1 cellular context compared by ENCODE assay signal in the genomic region with DNA sequence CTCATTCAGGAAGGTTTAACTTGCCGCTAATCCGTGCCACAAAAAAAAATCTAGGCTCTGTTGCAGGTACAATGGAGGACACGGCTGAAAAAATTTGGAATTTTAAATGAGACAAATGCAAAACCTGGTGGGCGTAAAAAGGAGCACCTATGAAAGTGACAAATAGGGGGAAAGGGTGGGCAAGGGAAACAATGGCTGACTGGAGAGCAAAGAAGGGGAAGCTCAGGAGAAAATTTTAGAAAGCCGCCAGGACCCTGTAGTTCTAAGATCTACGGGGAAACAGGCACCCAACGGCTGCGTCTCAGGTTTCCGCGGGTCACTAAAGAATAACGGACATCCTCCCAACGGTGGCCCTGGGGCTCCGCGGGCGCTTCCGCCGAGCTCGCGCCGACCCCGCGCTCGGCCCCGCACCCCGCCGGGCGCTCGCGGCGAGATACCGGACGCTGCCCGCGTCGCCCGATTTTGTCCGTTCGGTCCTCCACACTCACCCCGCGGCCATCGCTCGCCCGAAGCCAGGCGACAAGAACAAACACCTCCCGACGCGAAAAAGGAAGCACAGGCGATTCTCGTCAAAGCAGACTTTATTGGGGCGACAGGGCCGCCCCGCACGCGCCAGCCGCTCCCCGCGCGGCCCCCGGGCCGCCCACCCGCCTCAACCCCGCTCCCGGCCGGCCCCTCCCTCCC.
TF ChIP-seq lines count a peak whose summit lies in the region.

No MANE protein-coding gene starts in this region.

TF ChIP-seq in GM12878, 131 proteins besides CTCF, POLR2A, EP300 and RAD21 (continued from another document):
- TF ChIP-seq, protein P1, sequence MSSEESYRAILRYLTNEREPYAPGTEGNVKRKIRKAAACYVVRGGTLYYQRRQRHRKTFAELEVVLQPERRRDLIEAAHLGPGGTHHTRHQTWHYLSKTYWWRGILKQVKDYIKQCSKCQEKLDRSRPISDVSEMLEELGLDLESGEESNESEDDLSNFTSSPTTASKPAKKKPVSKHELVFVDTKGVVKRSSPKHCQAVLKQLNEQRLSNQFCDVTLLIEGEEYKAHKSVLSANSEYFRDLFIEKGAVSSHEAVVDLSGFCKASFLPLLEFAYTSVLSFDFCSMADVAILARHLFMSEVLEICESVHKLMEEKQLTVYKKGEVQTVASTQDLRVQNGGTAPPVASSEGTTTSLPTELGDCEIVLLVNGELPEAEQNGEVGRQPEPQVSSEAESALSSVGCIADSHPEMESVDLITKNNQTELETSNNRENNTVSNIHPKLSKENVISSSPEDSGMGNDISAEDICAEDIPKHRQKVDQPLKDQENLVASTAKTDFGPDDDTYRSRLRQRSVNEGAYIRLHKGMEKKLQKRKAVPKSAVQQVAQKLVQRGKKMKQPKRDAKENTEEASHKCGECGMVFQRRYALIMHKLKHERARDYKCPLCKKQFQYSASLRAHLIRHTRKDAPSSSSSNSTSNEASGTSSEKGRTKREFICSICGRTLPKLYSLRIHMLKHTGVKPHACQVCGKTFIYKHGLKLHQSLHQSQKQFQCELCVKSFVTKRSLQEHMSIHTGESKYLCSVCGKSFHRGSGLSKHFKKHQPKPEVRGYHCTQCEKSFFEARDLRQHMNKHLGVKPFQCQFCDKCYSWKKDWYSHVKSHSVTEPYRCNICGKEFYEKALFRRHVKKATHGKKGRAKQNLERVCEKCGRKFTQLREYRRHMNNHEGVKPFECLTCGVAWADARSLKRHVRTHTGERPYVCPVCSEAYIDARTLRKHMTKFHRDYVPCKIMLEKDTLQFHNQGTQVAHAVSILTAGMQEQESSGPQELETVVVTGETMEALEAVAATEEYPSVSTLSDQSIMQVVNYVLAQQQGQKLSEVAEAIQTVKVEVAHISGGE (CRISPR knock-in tag; IDR thresholded peaks at IDR 0.05): peak; percentile 86
- peak; percentile 8; the same call in 1 of the 2 replicates for TF ChIP-seq BCL11A (IDR thresholded peaks at IDR 0.05; ENCODE audit: low read depth, low read length)
- TF ChIP-seq SRF (IDR thresholded peaks at IDR 0.05; ENCODE audit: low read depth in 2 of 2, low read length in 2 of 2): peak in 1 of 2 experiments; percentile 50; a peak in 1 of 4 replicates
- TF ChIP-seq CBX3 (IDR thresholded peaks at IDR 0.05; ENCODE audit: borderline replicate concordance, low read depth): no peak
- TF ChIP-seq, protein P2, sequence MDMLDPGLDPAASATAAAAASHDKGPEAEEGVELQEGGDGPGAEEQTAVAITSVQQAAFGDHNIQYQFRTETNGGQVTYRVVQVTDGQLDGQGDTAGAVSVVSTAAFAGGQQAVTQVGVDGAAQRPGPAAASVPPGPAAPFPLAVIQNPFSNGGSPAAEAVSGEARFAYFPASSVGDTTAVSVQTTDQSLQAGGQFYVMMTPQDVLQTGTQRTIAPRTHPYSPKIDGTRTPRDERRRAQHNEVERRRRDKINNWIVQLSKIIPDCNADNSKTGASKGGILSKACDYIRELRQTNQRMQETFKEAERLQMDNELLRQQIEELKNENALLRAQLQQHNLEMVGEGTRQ (IDR thresholded peaks at IDR 0.05; ENCODE audit: borderline replicate concordance, low read depth, low read length): no peak
- TF ChIP-seq ASH2L (IDR thresholded peaks at IDR 0.05; ENCODE audit: borderline replicate concordance, low read depth): 0 out of 2 replicates have a peak, but pooled peaks have one; percentile 50
- 0 out of 2 replicates have a peak, but pooled peaks have one; percentile 31 for TF ChIP-seq CREM (IDR thresholded peaks at IDR 0.05; ENCODE audit: low read depth)
- TF ChIP-seq EGR1 (IDR thresholded peaks at IDR 0.05; ENCODE audit: borderline replicate concordance in 1 of 2, low read depth in 2 of 2, low read length in 2 of 2): 0 out of 3 replicates have a peak, but pooled peaks of 1 of the 2 experiments have one; percentile 26
- TF ChIP-seq LARP7 (IDR thresholded peaks at IDR 0.05): peak; percentile 89
- no peak for TF ChIP-seq KDM1A (IDR thresholded peaks at IDR 0.05; ENCODE audit: borderline replicate concordance)
- TF ChIP-seq POU2F2 (IDR thresholded peaks at IDR 0.05; ENCODE audit: borderline replicate concordance, low read depth, low read length): 0 out of 3 replicates have a peak, but pooled peaks have one; percentile 55
- TF ChIP-seq HCFC1 (IDR thresholded peaks at IDR 0.05; ENCODE audit: low read length): peak; percentile 65
- peak; percentile 40; the same call in 1 of the 2 replicates for TF ChIP-seq NR2C1 (IDR thresholded peaks at IDR 0.05)
- TF ChIP-seq POLR2AphosphoS5 (IDR thresholded peaks at IDR 0.05; ENCODE audit: low read length): peak; percentile 72
